In the genomic region with DNA sequence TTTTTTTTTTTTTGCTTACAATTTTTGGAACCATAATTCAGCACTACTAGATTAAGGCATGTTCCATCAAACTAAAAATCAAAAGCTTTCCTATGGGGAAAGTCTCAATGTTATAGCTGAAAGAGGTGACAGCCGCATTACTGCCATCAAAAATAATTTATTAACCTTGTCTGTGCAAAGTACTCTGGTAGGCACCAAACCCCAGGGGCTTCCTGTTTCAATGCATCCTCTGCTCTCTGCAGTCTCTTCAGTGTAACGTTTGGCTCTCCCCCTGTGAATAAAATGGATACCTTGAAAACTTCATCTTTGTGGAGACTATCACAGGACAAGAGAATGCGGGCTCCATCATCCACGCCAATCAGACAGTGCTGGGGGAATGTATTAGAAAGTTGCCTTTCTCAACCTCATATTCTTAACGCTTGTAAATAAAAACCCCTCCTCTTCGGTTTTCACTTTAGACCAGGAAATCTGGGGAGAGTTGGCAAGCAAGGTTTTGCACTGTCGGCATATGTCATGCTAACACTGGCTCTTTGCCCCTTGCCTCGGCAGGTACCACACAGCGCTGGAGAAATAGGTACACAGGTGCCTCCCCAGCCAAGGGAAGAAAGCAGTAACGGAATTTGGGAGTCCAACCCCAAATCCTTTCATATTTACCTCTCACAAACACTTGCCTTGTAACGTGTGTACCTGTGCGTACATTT, we compare ENCODE assay signal across 21 cellular contexts. TPM values are rescaled to one million over a fixed set of nuclear protein-coding genes. Genes with fewer than 3 reads are reported as not detected.
A peak's percentile ranks its signal among the peaks of the same experiment; 100 is the strongest.
DNase-seq lines count a peak whose midpoint lies in the region; ATAC-seq and TF ChIP-seq lines count a peak whose summit lies in the region.
"Had no signal": no experiment of that assay in that cellular context is flagged by ENCODE, and none has a peak within 500 bp of the region (broad histone marks: within the 10 kb centered on the region; RNA-seq: fewer than 3 reads in every experiment).

No MANE protein-coding gene starts in this region.

- no peak overlapping the region for H3K4ac ChIP-seq in H9 (ENCODE audit: low read depth, low read length)

- H3K36me3 ChIP-seq in neural cell (ENCODE audit: insufficient read depth, low read length): no peaks in the 10 kb centered on the region

- H4K20me1 ChIP-seq in H9 (ENCODE audit: control insufficient read depth, insufficient read depth, insufficient read length) (no peaks in the 10 kb centered on the region), neural cell (ENCODE audit: insufficient read depth) (no peaks in the 10 kb centered on the region)

- DNase-seq in Caki2 (ENCODE audit: low read depth): peak; percentile 8
- no peak for DNase-seq in H9
- no peak for DNase-seq in endothelial cell (ENCODE audit: low spot score)
- DNase-seq in activated CD4-positive, alpha-beta memory T cell treated with anti-CD3 and anti-CD28 coated beads, Interleukin-2, amount 10 ng/mL, durations not matched to agents 7 days and 5 days: no peak
- no peak for DNase-seq in chondrocyte (ENCODE audit: low spot score)
- DNase-seq: activated CD4-positive, alpha-beta T cell treated with anti-CD3 and anti-CD28 coated beads, Interleukin-2, amount 10 ng/mL, durations not matched to agents 7 days and 5 days; activated T-cell treated with anti-CD3 and anti-CD28 coated beads for 4 hours; body of pancreas; GDM1; GOT3; left cardiac atrium; NCI-H226; small intestine had no signal

- no peaks in the 10 kb centered on the region for H3K9me2 ChIP-seq in neural cell (ENCODE audit: insufficient read depth, low read length)

- peak overlapping the region; percentile 82 for H3K4me3 ChIP-seq in neural cell (ENCODE audit: low read length)
- H3K4me3 ChIP-seq: body of pancreas had no signal

- no peak overlapping the region for H4K8ac ChIP-seq in H9 (replicated peaks; ENCODE audit: insufficient read length, low read depth, low read length)

- no peak overlapping the region for H3K56ac ChIP-seq in H9 (ENCODE audit: insufficient read length, low read depth, low read length)

- peaks cover 23% of the 10 kb centered on the region for H3K23me2 ChIP-seq in H9 (ENCODE audit: insufficient read length, low read depth, low read length, poor library complexity, severe bottlenecking)

- H3K27me3 Mint-ChIP-seq in H9 (ENCODE audit: low read depth): peaks cover 68% of the 10 kb centered on the region
- H3K27me3 Mint-ChIP-seq in endothelial cell (ENCODE audit: unreplicated experiment): peaks cover 12% of the 10 kb centered on the region
- peaks cover 42% of the 10 kb centered on the region for H3K27me3 Mint-ChIP-seq in activated CD4-positive, alpha-beta memory T cell treated with anti-CD3 and anti-CD28 coated beads, Interleukin-2, amount 10 ng/mL, durations not matched to agents 7 days and 5 days
- H3K27me3 Mint-ChIP-seq in chondrocyte (ENCODE audit: low read depth): peaks cover 47% of the 10 kb centered on the region
- H3K27me3 Mint-ChIP-seq in activated T-helper 17 cell treated with anti-CD3 and anti-CD28 coated beads, Interleukin-2, amount 50 U/mL, for 72 hours: peaks cover 36% of the 10 kb centered on the region

- no peak overlapping the region for H3T11ph ChIP-seq in H9 (ENCODE audit: low read length)

- in situ Hi-C loops in Caki2 (cut with HindIII; ENCODE audit: low pct_unique_long_range_greater_than_20kb, low sequenced_read_pairs): no loop called here

- no peak overlapping the region for H2AFZ ChIP-seq in H9 (ENCODE audit: low read length)
- H2AFZ ChIP-seq in neural cell (ENCODE audit: low read depth, low read length): no peak overlapping the region

- TF ChIP-seq EP300 in neural cell (conservative IDR thresholded peaks at IDR 0.05; ENCODE audit: poor library complexity, severe bottlenecking): no peak

- H3K27ac Mint-ChIP-seq in H9 (no peak overlapping the region), endothelial cell (ENCODE audit: unreplicated experiment) (no peak overlapping the region), chondrocyte (ENCODE audit: unreplicated experiment) (no peak overlapping the region)
- H3K27ac Mint-ChIP-seq in activated CD4-positive, alpha-beta memory T cell treated with anti-CD3 and anti-CD28 coated beads, Interleukin-2, amount 10 ng/mL, durations not matched to agents 7 days and 5 days: no peak overlapping the region
- no peak overlapping the region for H3K27ac Mint-ChIP-seq in activated T-helper 17 cell treated with anti-CD3 and anti-CD28 coated beads, Interleukin-2, amount 50 U/mL, for 72 hours
- H3K27ac Mint-ChIP-seq: activated CD4-positive, alpha-beta T cell treated with anti-CD3 and anti-CD28 coated beads, Interleukin-2, amount 10 ng/mL, durations not matched to agents 7 days and 5 days; activated naive CD4-positive, alpha-beta T cell treated with anti-CD3 and anti-CD28 coated beads, Interleukin-2, amount 10 ng/mL, durations not matched to agents 7 days and 5 days had no signal

- H3K4me1 Mint-ChIP-seq in H9 (peaks cover 26 to 27% of the 10 kb centered on the region in 2 experiments), endothelial cell (ENCODE audit: unreplicated experiment) (peaks cover 16% of the 10 kb centered on the region), chondrocyte (ENCODE audit: low read depth) (peaks cover 4% of the 10 kb centered on the region)
- peaks cover 5% of the 10 kb centered on the region for H3K4me1 Mint-ChIP-seq in activated CD4-positive, alpha-beta memory T cell treated with anti-CD3 and anti-CD28 coated beads, Interleukin-2, amount 10 ng/mL, durations not matched to agents 7 days and 5 days
- peaks cover 10% of the 10 kb centered on the region for H3K4me1 Mint-ChIP-seq in activated T-helper 17 cell treated with anti-CD3 and anti-CD28 coated beads, Interleukin-2, amount 50 U/mL, for 72 hours

- peaks cover 11% of the 10 kb centered on the region for H3K27me3 ChIP-seq in H9 (ENCODE audit: insufficient read depth, low read length)
- peaks cover 6% of the 10 kb centered on the region for H3K27me3 ChIP-seq in neural cell (ENCODE audit: insufficient read depth, low read depth, low read length)

- no peak for TF ChIP-seq RAD21 in neural cell (conservative IDR thresholded peaks at IDR 0.05)

- no CpG with 5 or more reads among the region's 12 CpGs for WGBS in H9 (ENCODE audit: extremely low coverage, insufficient read length, low lambda C conversion rate)

- peaks cover 1% of the 10 kb centered on the region; the same call in 1 of the 2 replicates for H3K4me1 ChIP-seq in H9 (ENCODE audit: insufficient read depth, low read length)

- TF ChIP-seq CTCF in H9 (conservative IDR thresholded peaks at IDR 0.05) (no peak), endothelial cell (IDR thresholded peaks at IDR 0.05; ENCODE audit: unreplicated experiment) (no peak), neural cell (IDR thresholded peaks at IDR 0.05; ENCODE audit: poor library complexity, severe bottlenecking) (no peak), chondrocyte (IDR thresholded peaks at IDR 0.05) (no peak)

- H3K23ac ChIP-seq in H9 (ENCODE audit: insufficient read length, low read depth, low read length): no peak overlapping the region

- CTCF ChIA-PET in activated CD4-positive, alpha-beta memory T cell treated with anti-CD3 and anti-CD28 coated beads, Interleukin-2, amount 10 ng/mL, durations not matched to agents 7 days and 5 days (lab: Charles Lee): no interaction called here

- no peak overlapping the region for H3K9ac ChIP-seq in H9 (ENCODE audit: extremely low read depth, insufficient read length, low read length)
- peak overlapping the region; percentile 74 for H3K9ac ChIP-seq in neural cell (ENCODE audit: low read length)

- H2BK20ac ChIP-seq in H9 (ENCODE audit: low read depth, low read length, poor library complexity, severe bottlenecking): no peak overlapping the region

- H2BK15ac ChIP-seq in H9 (ENCODE audit: low read depth, low read length): no peak overlapping the region

- no peak overlapping the region for H3K18ac ChIP-seq in H9 (ENCODE audit: insufficient read length, low read depth, low read length)

- H3K9me3 Mint-ChIP-seq in H9 (peaks cover 0 to 3% of the 10 kb centered on the region in 2 experiments; a peak in 4 of 5 replicates), endothelial cell (ENCODE audit: unreplicated experiment) (no peaks in the 10 kb centered on the region), chondrocyte (ENCODE audit: low read depth) (peaks cover 4% of the 10 kb centered on the region)
- no peaks in the 10 kb centered on the region for H3K9me3 Mint-ChIP-seq in activated CD4-positive, alpha-beta memory T cell treated with anti-CD3 and anti-CD28 coated beads, Interleukin-2, amount 10 ng/mL, durations not matched to agents 7 days and 5 days
- no peaks in the 10 kb centered on the region for H3K9me3 Mint-ChIP-seq in activated T-helper 17 cell treated with anti-CD3 and anti-CD28 coated beads, Interleukin-2, amount 50 U/mL, for 72 hours
- H3K9me3 Mint-ChIP-seq: activated CD4-positive, alpha-beta T cell treated with anti-CD3 and anti-CD28 coated beads, Interleukin-2, amount 10 ng/mL, durations not matched to agents 7 days and 5 days; activated naive CD4-positive, alpha-beta T cell treated with anti-CD3 and anti-CD28 coated beads, Interleukin-2, amount 10 ng/mL, durations not matched to agents 7 days and 5 days had no signal

- H4K91ac ChIP-seq in H9 (ENCODE audit: insufficient read length, low read depth, low read length): no peak overlapping the region

- H2BK120ac ChIP-seq in H9 (ENCODE audit: low read depth, low read length, poor library complexity, severe bottlenecking): no peak overlapping the region

- POLR2A ChIA-PET in activated CD4-positive, alpha-beta memory T cell treated with anti-CD3 and anti-CD28 coated beads, Interleukin-2, amount 10 ng/mL, durations not matched to agents 7 days and 5 days (lab: Charles Lee): no interaction called here

- H3K14ac ChIP-seq in H9 (ENCODE audit: insufficient read depth, low read length): no peak overlapping the region

- no peaks in the 10 kb centered on the region for H3F3A ChIP-seq in neural cell (ENCODE audit: insufficient read depth, low read length, poor library complexity, severe bottlenecking)

- no peak for ATAC-seq in HG03520 (IDR thresholded peaks at IDR 0.05; ENCODE audit: unreplicated experiment)
- ATAC-seq in activated T-helper 17 cell treated with anti-CD3 and anti-CD28 coated beads, Interleukin-2, amount 50 U/mL, for 72 hours (replicated peaks): no peak
- ATAC-seq: body of pancreas had no signal

- H3K36me3 Mint-ChIP-seq in H9 (ENCODE audit: insufficient read depth in 1 of 3, low read depth in 3 of 3) (peaks cover 0 to 2% (median 0%) of the 10 kb centered on the region in 3 experiments; a peak in 2 of 7 replicates), endothelial cell (ENCODE audit: low read depth, unreplicated experiment) (peaks cover 4% of the 10 kb centered on the region), chondrocyte (ENCODE audit: low read depth) (peaks cover 3% of the 10 kb centered on the region)
- H3K36me3 Mint-ChIP-seq in activated CD4-positive, alpha-beta memory T cell treated with anti-CD3 and anti-CD28 coated beads, Interleukin-2, amount 10 ng/mL, durations not matched to agents 7 days and 5 days (ENCODE audit: low read depth): peaks cover 4% of the 10 kb centered on the region
- H3K36me3 Mint-ChIP-seq in activated T-helper 17 cell treated with anti-CD3 and anti-CD28 coated beads, Interleukin-2, amount 50 U/mL, for 72 hours (ENCODE audit: low read depth): peaks cover 7% of the 10 kb centered on the region

- H3K4me2 ChIP-seq in H9 (ENCODE audit: insufficient read depth, insufficient read length, low read length) (peak overlapping the region; percentile 56), neural cell (ENCODE audit: low read length) (peak overlapping the region; percentile 87)

- H3K79me1 ChIP-seq in H9 (ENCODE audit: insufficient read depth, low read depth, low read length, poor library complexity, severe bottlenecking): no peaks in the 10 kb centered on the region

- H3K27ac ChIP-seq in H9 (ENCODE audit: insufficient read length, low read depth, low read length) (no peak overlapping the region), neural cell (ENCODE audit: low read length) (no peak overlapping the region)
- H3K27ac ChIP-seq: body of pancreas had no signal

- H3K4me3 Mint-ChIP-seq in H9 (peak overlapping the region; percentile 64 to 80), endothelial cell (ENCODE audit: unreplicated experiment) (peak overlapping the region; percentile 74), chondrocyte (ENCODE audit: unreplicated experiment) (no peak overlapping the region)
- H3K4me3 Mint-ChIP-seq in activated CD4-positive, alpha-beta memory T cell treated with anti-CD3 and anti-CD28 coated beads, Interleukin-2, amount 10 ng/mL, durations not matched to agents 7 days and 5 days: no peak overlapping the region
- H3K4me3 Mint-ChIP-seq in activated T-helper 17 cell treated with anti-CD3 and anti-CD28 coated beads, Interleukin-2, amount 50 U/mL, for 72 hours: no peak overlapping the region
- H3K4me3 Mint-ChIP-seq: activated CD4-positive, alpha-beta T cell treated with anti-CD3 and anti-CD28 coated beads, Interleukin-2, amount 10 ng/mL, durations not matched to agents 7 days and 5 days; activated naive CD4-positive, alpha-beta T cell treated with anti-CD3 and anti-CD28 coated beads, Interleukin-2, amount 10 ng/mL, durations not matched to agents 7 days and 5 days had no signal

- no peak overlapping the region for H2AK5ac ChIP-seq in H9 (ENCODE audit: insufficient read length, low read length)

- H3K9me3 ChIP-seq in H9 (ENCODE audit: control insufficient read depth, low read depth, low read length) (no peaks in the 10 kb centered on the region), neural cell (ENCODE audit: low read length) (no peaks in the 10 kb centered on the region)
- H3K9me3 ChIP-seq: body of pancreas had no signal

- H3K79me2 ChIP-seq in H9 (ENCODE audit: insufficient read depth, low read length) (no peaks in the 10 kb centered on the region), neural cell (replicated peaks; ENCODE audit: insufficient read depth, low read length) (peaks cover 16% of the 10 kb centered on the region)

- no peak overlapping the region for H4K5ac ChIP-seq in H9 (ENCODE audit: insufficient read length, low read depth, low read length)

- no peak overlapping the region for H2BK12ac ChIP-seq in H9 (ENCODE audit: insufficient read length, low read depth, low read length)

- no peak overlapping the region for H2BK5ac ChIP-seq in H9 (ENCODE audit: insufficient read length, low read length)

RNA-seq across cellular contexts. Expression of gene NRG3, which starts 1.6 kb away (rescaled TPM):
- total RNA-seq in Caki2 (2014; rRNA removed; shearing (Covaris generic); ENCODE audit: low replicate concordance): 0.87 and 0.95 TPM in 2 replicates
- total RNA-seq in H9 (2021) (0.97 and 1.6 TPM in 2 replicates), endothelial cell (ENCODE audit: unreplicated experiment) (8.2 TPM), chondrocyte (not detected in 3 replicates)
- polyA plus RNA-seq in neural cell: 12.7 and 14.0 TPM in 2 replicates
- polyA minus RNA-seq in neural cell: 24.6 and 25.9 TPM in 2 replicates
- not detected for total RNA-seq in activated CD4-positive, alpha-beta memory T cell treated with anti-CD3 and anti-CD28 coated beads, Interleukin-2, amount 10 ng/mL, durations not matched to agents 7 days and 5 days
- total RNA-seq in activated T-helper 17 cell treated with anti-CD3 and anti-CD28 coated beads, Interleukin-2, amount 50 U/mL, for 72 hours: not detected
- total RNA-seq: activated CD4-positive, alpha-beta T cell treated with anti-CD3 and anti-CD28 coated beads, Interleukin-2, amount 10 ng/mL, durations not matched to agents 7 days and 5 days; fibroblast of lung; LHCN-M2; mononuclear cell; RPMI7951 had no signal
- polyA plus RNA-seq: fibroblast of lung had no signal

Comparison
In these comparisons a context has a peak if more than half of its experiments do, and no peak if none do; other contexts are left out.
1. H3K4me3 Mint-ChIP-seq: peak in H9 (2 of 2) and endothelial cell (single experiment); none in activated CD4-positive, alpha-beta memory T cell treated with anti-CD3 and anti-CD28 coated beads, Interleukin-2, amount 10 ng/mL, durations not matched to agents 7 days and 5 days (single experiment), chondrocyte (single experiment) and activated T-helper 17 cell treated with anti-CD3 and anti-CD28 coated beads, Interleukin-2, amount 50 U/mL, for 72 hours (single experiment).